31 cellular contexts compared by ENCODE assay signal in the genomic region with DNA sequence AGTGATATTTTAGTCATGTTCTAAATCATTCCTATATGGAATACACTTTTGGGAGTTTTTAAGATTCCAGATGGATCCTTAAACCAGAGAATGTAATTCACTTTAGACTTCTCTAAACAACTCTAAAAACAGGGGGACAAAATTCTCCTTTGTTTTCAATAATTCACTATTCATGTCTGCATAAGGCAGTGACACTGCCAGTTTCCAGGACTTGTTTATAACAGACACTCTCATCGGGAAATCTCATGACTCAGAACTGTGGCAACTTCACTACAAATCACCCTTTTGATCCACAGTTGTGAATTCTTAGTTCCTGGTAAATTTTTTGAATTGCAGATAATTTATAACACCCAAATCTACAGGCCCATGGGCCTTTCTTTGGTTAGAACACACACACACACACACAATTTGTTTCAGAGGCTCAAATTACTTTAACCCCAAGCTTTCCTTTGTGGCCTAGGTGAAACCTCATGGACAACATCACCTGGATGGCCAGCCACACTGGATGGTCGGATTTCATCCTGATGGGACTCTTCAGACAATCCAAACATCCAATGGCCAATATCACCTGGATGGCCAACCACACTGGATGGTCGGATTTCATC. TPM values are rescaled to one million over a fixed set of nuclear protein-coding genes. Genes with fewer than 3 reads are reported as not detected.
"Had no signal": no experiment of that assay in that cellular context is flagged by ENCODE, and none has a peak within 500 bp of the region (broad histone marks: within the 10 kb centered on the region; RNA-seq: fewer than 3 reads in every experiment).

TSS of gene OR2T4 (plus strand) at position 555 of the 605 bp plus-strand sequence. CDS start at position 555, 0 bp downstream.

- DNase-seq: activated CD4-positive, alpha-beta T cell treated with anti-CD3 and anti-CD28 coated beads for 36 hours; activated CD4-positive, CD25-positive, alpha-beta regulatory T cell; activated CD8-positive, alpha-beta memory T cell treated with anti-CD3 and anti-CD28 coated beads, Interleukin-2, amount 10 ng/mL, durations not matched to agents 7 days and 5 days; activated CD8-positive, alpha-beta T cell treated with anti-CD3 and anti-CD28 coated beads, Interleukin-2, amount 10 ng/mL, durations not matched to agents 7 days and 5 days; activated naive CD8-positive, alpha-beta T cell treated with anti-CD3 and anti-CD28 coated beads, Interleukin-2, amount 50 U/mL, for 24 hours; activated T-cell treated with anti-CD3 and anti-CD28 coated beads, Interleukin-2, amount 50 U/mL, for 48 hours; colonic mucosa; effector memory CD8-positive, alpha-beta T cell; erythroblast; kidney; mesendoderm; mucosa of descending colon; right lobe of liver; stimulated activated CD4-positive, alpha-beta T cell treated with anti-CD3 and anti-CD28 coated beads, Interleukin-2, amount 100 ng/mL, for 48 hours; stimulated activated naive CD8-positive, alpha-beta T cell treated with anti-CD3 and anti-CD28 coated beads, Interleukin-15, Interleukin-2, amounts not matched to agents 100 U/mL and 50 U/mL, for 24 hours; T-helper 1 cell; thyroid gland; upper lobe of left lung had no signal

- H3K4me3 ChIP-seq: colonic mucosa, gastroesophageal sphincter, mucosa of descending colon, right lobe of liver, thyroid gland, upper lobe of left lung, vagina had no signal

- H3K36me3 Mint-ChIP-seq: activated CD8-positive, alpha-beta memory T cell treated with anti-CD3 and anti-CD28 coated beads, Interleukin-2, amount 10 ng/mL, durations not matched to agents 7 days and 5 days; activated naive CD4-positive, alpha-beta T cell treated with anti-CD3 and anti-CD28 coated beads, Interleukin-2, amount 50 U/mL, for 24 hours had no signal

- H3K27ac Mint-ChIP-seq: activated CD4-positive, alpha-beta T cell treated with anti-CD3 and anti-CD28 coated beads for 36 hours; activated CD8-positive, alpha-beta memory T cell treated with anti-CD3 and anti-CD28 coated beads, Interleukin-2, amount 10 ng/mL, durations not matched to agents 7 days and 5 days; activated CD8-positive, alpha-beta T cell treated with anti-CD3 and anti-CD28 coated beads, Interleukin-2, amount 10 ng/mL, durations not matched to agents 7 days and 5 days; activated naive CD4-positive, alpha-beta T cell treated with anti-CD3 and anti-CD28 coated beads, Interleukin-2, amount 50 U/mL, for 24 hours; activated naive CD8-positive, alpha-beta T cell treated with anti-CD3 and anti-CD28 coated beads, Interleukin-2, amount 50 U/mL, for 24 hours; activated T-helper 2 cell treated with anti-CD3 and anti-CD28 coated beads, Interferon-gamma antibody, Interleukin-2, Interleukin-4, amounts not matched to agents 10 μg/mL and 5 μg/mL and 100 μg/mL, durations not matched to agents 14 hours and 24 hours and 36 hours; effector memory CD8-positive, alpha-beta T cell; natural killer cell treated with Interleukin-12 subunit alpha and Interleukin-12 subunit beta and Interleukin-15 and Interleukin-18, amount 100 ng/mL, for 72 hours; T-helper 2 cell treated with Interferon-gamma antibody and Interleukin-4, amounts not matched to agents 5 μg/mL and 100 μg/mL, for 36 hours had no signal

- H3K9me3 Mint-ChIP-seq: activated naive CD8-positive, alpha-beta T cell treated with anti-CD3 and anti-CD28 coated beads, Interleukin-2, amount 50 U/mL, for 24 hours; activated T-helper 2 cell treated with anti-CD3 and anti-CD28 coated beads, Interferon-gamma antibody, Interleukin-2, Interleukin-4, amounts not matched to agents 10 μg/mL and 5 μg/mL and 100 μg/mL, durations not matched to agents 14 hours and 24 hours and 36 hours; natural killer cell treated with Interleukin-12 subunit alpha and Interleukin-12 subunit beta and Interleukin-15 and Interleukin-18, amount 100 ng/mL, for 72 hours; T-helper 2 cell treated with Interferon-gamma antibody and Interleukin-4, amounts not matched to agents 5 μg/mL and 100 μg/mL, for 36 hours had no signal

- ATAC-seq: activated CD4-positive, alpha-beta T cell treated with anti-CD3 and anti-CD28 coated beads for 36 hours; activated CD8-positive, alpha-beta memory T cell treated with anti-CD3 and anti-CD28 coated beads, Interleukin-2, amount 10 ng/mL, durations not matched to agents 7 days and 5 days; activated CD8-positive, alpha-beta T cell treated with anti-CD3 and anti-CD28 coated beads, Interleukin-2, amount 10 ng/mL, durations not matched to agents 7 days and 5 days; activated naive CD8-positive, alpha-beta T cell treated with anti-CD3 and anti-CD28 coated beads, Interleukin-2, amount 50 U/mL, for 24 hours; effector memory CD8-positive, alpha-beta T cell; gastroesophageal sphincter; mucosa of descending colon; natural killer cell treated with Interleukin-12 subunit alpha and Interleukin-12 subunit beta and Interleukin-15 and Interleukin-18, amount 100 ng/mL, for 72 hours; right lobe of liver; stimulated activated naive CD8-positive, alpha-beta T cell treated with anti-CD3 and anti-CD28 coated beads, Interleukin-15, Interleukin-2, amounts not matched to agents 100 U/mL and 50 U/mL, for 24 hours had no signal

- H3K9me3 ChIP-seq: colonic mucosa, right lobe of liver, thyroid gland had no signal

- H3K27ac ChIP-seq: colonic mucosa, gastroesophageal sphincter, right lobe of liver, thyroid gland, upper lobe of left lung, vagina had no signal

- H3K27me3 ChIP-seq: colonic mucosa, right lobe of liver, thyroid gland, upper lobe of left lung, vagina had no signal

- H3K27me3 Mint-ChIP-seq: activated CD8-positive, alpha-beta memory T cell treated with anti-CD3 and anti-CD28 coated beads, Interleukin-2, amount 10 ng/mL, durations not matched to agents 7 days and 5 days had no signal

- H3K4me1 ChIP-seq: colonic mucosa, gastroesophageal sphincter, right lobe of liver, thyroid gland, upper lobe of left lung, vagina had no signal

- H3K4me1 Mint-ChIP-seq: activated CD4-positive, alpha-beta T cell treated with anti-CD3 and anti-CD28 coated beads for 36 hours; activated CD8-positive, alpha-beta memory T cell treated with anti-CD3 and anti-CD28 coated beads, Interleukin-2, amount 10 ng/mL, durations not matched to agents 7 days and 5 days; activated naive CD4-positive, alpha-beta T cell treated with anti-CD3 and anti-CD28 coated beads, Interleukin-2, amount 50 U/mL, for 24 hours; activated naive CD8-positive, alpha-beta T cell treated with anti-CD3 and anti-CD28 coated beads, Interleukin-2, amount 50 U/mL, for 24 hours had no signal

- H3K36me3 ChIP-seq: colonic mucosa, gastroesophageal sphincter, right lobe of liver, thyroid gland, upper lobe of left lung, vagina had no signal

- H3K4me3 Mint-ChIP-seq: activated CD4-positive, alpha-beta T cell treated with anti-CD3 and anti-CD28 coated beads for 36 hours; activated CD8-positive, alpha-beta memory T cell treated with anti-CD3 and anti-CD28 coated beads, Interleukin-2, amount 10 ng/mL, durations not matched to agents 7 days and 5 days; activated CD8-positive, alpha-beta T cell treated with anti-CD3 and anti-CD28 coated beads, Interleukin-2, amount 10 ng/mL, durations not matched to agents 7 days and 5 days; activated naive CD4-positive, alpha-beta T cell treated with anti-CD3 and anti-CD28 coated beads, Interleukin-2, amount 50 U/mL, for 24 hours; activated naive CD8-positive, alpha-beta T cell treated with anti-CD3 and anti-CD28 coated beads, Interleukin-2, amount 50 U/mL, for 24 hours; effector memory CD8-positive, alpha-beta T cell; natural killer cell treated with Interleukin-12 subunit alpha and Interleukin-12 subunit beta and Interleukin-15 and Interleukin-18, amount 100 ng/mL, for 72 hours; T-helper 2 cell treated with Interferon-gamma antibody and Interleukin-4, amounts not matched to agents 5 μg/mL and 100 μg/mL, for 36 hours had no signal

RNA-seq across cellular contexts. Expression of gene OR2T4, which starts in this region (rescaled TPM):
- total RNA-seq: activated CD4-positive, alpha-beta T cell treated with anti-CD3 and anti-CD28 coated beads for 36 hours; activated CD8-positive, alpha-beta memory T cell treated with anti-CD3 and anti-CD28 coated beads, Interleukin-2, amount 10 ng/mL, durations not matched to agents 7 days and 5 days; activated CD8-positive, alpha-beta T cell treated with anti-CD3 and anti-CD28 coated beads, Interleukin-2, amount 10 ng/mL, durations not matched to agents 7 days and 5 days; activated T-helper 2 cell treated with anti-CD3 and anti-CD28 coated beads, Interferon-gamma antibody, Interleukin-2, Interleukin-4, amounts not matched to agents 10 μg/mL and 5 μg/mL and 100 μg/mL, durations not matched to agents 14 hours and 24 hours and 36 hours; bronchial epithelial cell; colonic mucosa; gastroesophageal sphincter; kidney; lower leg skin; mucosa of descending colon; myocyte; natural killer cell treated with Interleukin-12 subunit alpha and Interleukin-12 subunit beta and Interleukin-15 and Interleukin-18, amount 100 ng/mL, for 72 hours; omental fat pad; posterior vena cava; renal cortical epithelial cell; right lobe of liver; skeletal muscle tissue; thyroid gland; upper lobe of left lung; vagina had no signal
